In the genomic region with DNA sequence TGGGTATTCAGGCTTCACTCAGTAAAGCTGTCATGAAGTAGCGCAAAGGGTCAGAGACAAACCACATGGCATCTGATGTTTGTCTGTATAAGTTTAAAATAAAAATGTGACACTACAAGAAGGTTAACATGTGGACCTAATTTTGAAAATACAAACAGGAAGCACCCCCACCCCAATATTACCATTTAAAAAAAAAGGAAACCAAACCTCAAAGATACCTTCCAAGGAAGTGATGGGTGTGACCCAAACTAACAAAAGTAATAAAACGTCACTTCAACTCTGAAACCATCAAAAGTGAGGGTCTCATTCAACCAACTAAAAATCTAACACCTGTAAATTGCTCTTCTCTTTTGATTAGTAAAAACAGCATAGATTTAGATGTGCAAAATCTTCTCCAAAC, we compare ENCODE assay signal across 20 cellular contexts. TPM values are rescaled to one million over a fixed set of nuclear protein-coding genes. Genes with fewer than 3 reads are reported as not detected.
A peak's percentile ranks its signal among the peaks of the same experiment; 100 is the strongest.
DNase-seq lines count a peak whose midpoint lies in the region; ATAC-seq and TF ChIP-seq lines count a peak whose summit lies in the region.
"Had no signal": no experiment of that assay in that cellular context is flagged by ENCODE, and none has a peak within 500 bp of the region (broad histone marks: within the 10 kb centered on the region; RNA-seq: fewer than 3 reads in every experiment).

No MANE protein-coding gene starts in this region.

- H3K27me3 Mint-ChIP-seq in CD4-positive, alpha-beta memory T cell: no peaks in the 10 kb centered on the region

- peaks cover 3 to 33% of the 10 kb centered on the region in 2 donors for H3K36me3 Mint-ChIP-seq in CD4-positive, alpha-beta memory T cell

- peak overlapping the region; percentile 92 for H3K27ac ChIP-seq in CD4-positive, alpha-beta memory T cell (ENCODE audit: low read depth, low read length)
- peak overlapping the region; percentile 95 for H3K27ac ChIP-seq in OCI-LY3 (ENCODE audit: low read length)
- peak overlapping the region in 3 of 5 donors; percentile 15 to 53 (median 16) for H3K27ac ChIP-seq in adrenal gland
- H3K27ac ChIP-seq in neutrophil: peak overlapping the region; percentile 90
- H3K27ac ChIP-seq: C4-2B, foreskin keratinocyte, KMS-11 had no signal

- CTCF ChIA-PET in CD4-positive, alpha-beta memory T cell (lab: Charles Lee; ENCODE audit: partially characterized antibody): interaction anchor here (3.9 kb wide), 1 partner anchor 23 kb away, joined by 35 read pairs; no protein-coding TSS in a partner anchor

- H3K4me1 ChIP-seq in CD4-positive, alpha-beta memory T cell (ENCODE audit: insufficient read depth, low read length): peaks cover 80% of the 10 kb centered on the region
- H3K4me1 ChIP-seq in OCI-LY3 (ENCODE audit: low read length): peaks cover 63% of the 10 kb centered on the region
- H3K4me1 ChIP-seq in adrenal gland (replicated peaks in 1 of 2): peaks cover 25 to 66% of the 10 kb centered on the region in 2 donors
- H3K4me1 ChIP-seq in neutrophil (ENCODE audit: control insufficient read depth in 1 of 2, insufficient read depth in 1 of 2, low read depth in 1 of 2, low read length in 1 of 2): peaks cover 61 to 72% of the 10 kb centered on the region in 2 experiments
- H3K4me1 ChIP-seq: foreskin keratinocyte, uterus had no signal

- no peaks in the 10 kb centered on the region for H3K9me3 ChIP-seq in CD4-positive, alpha-beta memory T cell (ENCODE audit: control insufficient read depth in 1 of 2, low read length in 2 of 2)
- H3K9me3 ChIP-seq in OCI-LY3 (ENCODE audit: insufficient read depth, low read length): no peaks in the 10 kb centered on the region
- no peaks in the 10 kb centered on the region for H3K9me3 ChIP-seq in adrenal gland (replicated peaks in 1 of 3)
- H3K9me3 ChIP-seq in neutrophil: no peaks in the 10 kb centered on the region
- H3K9me3 ChIP-seq: uterus had no signal

- peaks cover 0 to 4% (median 0%) of the 10 kb centered on the region in 8 donors for H3K9me3 Mint-ChIP-seq in CD4-positive, alpha-beta memory T cell

- TF ChIP-seq CTCF in OCI-LY3 (IDR thresholded peaks at IDR 0.05; ENCODE audit: low read depth, low read length) (no peak), adrenal gland (IDR thresholded peaks at IDR 0.05) (no peak), neutrophil (IDR thresholded peaks at IDR 0.05) (no peak)

- peaks cover 92% of the 10 kb centered on the region for H3K79me2 ChIP-seq in OCI-LY3 (ENCODE audit: low read length)

- H3K27me3 ChIP-seq in CD4-positive, alpha-beta memory T cell (ENCODE audit: insufficient read depth, low read length): no peaks in the 10 kb centered on the region
- H3K27me3 ChIP-seq in OCI-LY3 (ENCODE audit: low read depth, low read length): no peaks in the 10 kb centered on the region
- H3K27me3 ChIP-seq in adrenal gland: no peaks in the 10 kb centered on the region
- no peaks in the 10 kb centered on the region for H3K27me3 ChIP-seq in neutrophil
- H3K27me3 ChIP-seq: foreskin keratinocyte, uterus had no signal

- TF ChIP-seq POLR2A in adrenal gland (IDR thresholded peaks at IDR 0.05): no peak

- H4K20me1 ChIP-seq in OCI-LY3 (ENCODE audit: insufficient read depth, low read length): peaks cover 26% of the 10 kb centered on the region

- no peak for ATAC-seq in HG02759 (IDR thresholded peaks at IDR 0.05; ENCODE audit: unreplicated experiment)
- ATAC-seq: foreskin keratinocyte had no signal

- intact Hi-C loops in CD4-positive, alpha-beta memory T cell (cut with micrococcal nuclease): loop anchor here (1.0 to 10.0 kb wide), 2 partner anchors 24 to 48 kb away; no protein-coding TSS in a partner anchor
- intact Hi-C loops in adrenal gland (cut with DNase I): no loop called here

- peak in 4 of 5 donors; percentile 65 to 75 (median 68) for DNase-seq in CD4-positive, alpha-beta memory T cell
- DNase-seq in adrenal gland: no peak
- no peak for DNase-seq in hippocampal formation (lab: John Stamatoyannopoulos, UW)
- DNase-seq in activated effector memory CD4-positive, alpha-beta T cell treated with Interleukin-2 at 50 U/mL for 16 hours: no peak
- DNase-seq: amniotic stem cell; foreskin keratinocyte; HCEC 1CT; mesenchymal stem cell; NCI-H1417; NCI-H345; SIG-M5; stimulated activated naive CD4-positive, alpha-beta T cell treated with Interleukin-2 at 50 U/mL for 16 hours; T1000; uterus had no signal

- peak overlapping the region; percentile 96 to 100 (median 99) for H3K27ac Mint-ChIP-seq in CD4-positive, alpha-beta memory T cell

- H3K4me3 Mint-ChIP-seq in CD4-positive, alpha-beta memory T cell: peak overlapping the region; percentile 79 to 100 (median 98)

- H3K4me1 Mint-ChIP-seq in CD4-positive, alpha-beta memory T cell: peaks cover 48 to 89% (median 66%) of the 10 kb centered on the region in 4 donors

- 72 to 79% (median 75%) methylated on average over 2 of the region's 2 CpGs for WGBS in adrenal gland, 4 donors

- H3K9ac ChIP-seq in OCI-LY3 (ENCODE audit: low read length): peak overlapping the region; percentile 89
- H3K9ac ChIP-seq: KMS-11 had no signal

- peak overlapping the region; percentile 45 to 87 for H3K4me3 ChIP-seq in CD4-positive, alpha-beta memory T cell (ENCODE audit: low read length in 2 of 2)
- H3K4me3 ChIP-seq in OCI-LY3 (ENCODE audit: low read length): peak overlapping the region; percentile 87
- no peak overlapping the region for H3K4me3 ChIP-seq in adrenal gland
- H3K4me3 ChIP-seq in neutrophil (ENCODE audit: low read depth in 1 of 2, low read length in 1 of 2): peak overlapping the region; percentile 35 to 84
- H3K4me3 ChIP-seq: skin epidermis, uterus had no signal

- H2AFZ ChIP-seq in OCI-LY3 (ENCODE audit: low read depth, low read length): no peak overlapping the region

- H3K36me3 ChIP-seq in CD4-positive, alpha-beta memory T cell (ENCODE audit: insufficient read depth, low read length): no peaks in the 10 kb centered on the region
- peaks cover 24% of the 10 kb centered on the region for H3K36me3 ChIP-seq in OCI-LY3 (replicated peaks; ENCODE audit: low read depth, low read length)
- no peaks in the 10 kb centered on the region for H3K36me3 ChIP-seq in adrenal gland (replicated peaks in 1 of 2)
- H3K36me3 ChIP-seq in neutrophil: no peaks in the 10 kb centered on the region
- H3K36me3 ChIP-seq: uterus had no signal

- peak overlapping the region; percentile 84 for H3K4me2 ChIP-seq in OCI-LY3 (ENCODE audit: low read length)
- H3K4me2 ChIP-seq: KMS-11 had no signal

- POLR2A ChIA-PET in CD4-positive, alpha-beta memory T cell (lab: Charles Lee; ENCODE audit: partially characterized antibody): interaction anchor here (2.1 to 13.6 kb wide), 5 partner anchors 16 to 116 kb away, joined by 8 to 286 read pairs (median 59); partner anchors contain the start of genes STAT3 and STAT5A

RNA-seq across cellular contexts. Expression of gene STAT5B, which starts 3.6 kb away (rescaled TPM):
- total RNA-seq in CD4-positive, alpha-beta memory T cell: 100 to 1,000 TPM; 244 to 261 TPM
- 100 to 1,000 TPM in 1 of 2 donors, 10 to 100 TPM in 1; 91.3 to 146 TPM for polyA plus RNA-seq in CD4-positive, alpha-beta memory T cell
- 100 to 1,000 TPM in 6 of 8 donors, 10 to 100 TPM in 2; 79.0 to 128 (median 114) TPM for total RNA-seq in adrenal gland
- polyA plus RNA-seq in adrenal gland: 10 to 100 TPM; 44.7 to 70.6 (median 58.1) TPM

RNA-seq across cellular contexts. Expression of gene STAT5A, which starts 15.7 kb away (rescaled TPM):
- 100 to 1,000 TPM; 130 to 133 TPM for total RNA-seq in CD4-positive, alpha-beta memory T cell
- 10 to 100 TPM; 66.7 to 94.6 TPM for polyA plus RNA-seq in CD4-positive, alpha-beta memory T cell
- 100 to 1,000 TPM in 4 of 8 donors, 10 to 100 TPM in 4; 39.9 to 169 (median 102) TPM for total RNA-seq in adrenal gland
- polyA plus RNA-seq in adrenal gland: 10 to 100 TPM; 22.6 to 51.4 (median 39.2) TPM

Comparison
In these comparisons a context has a peak if more than half of its experiments do, and no peak if none do; other contexts are left out.
1. DNase-seq: peak in CD4-positive, alpha-beta memory T cell (4 of 5); none in adrenal gland (0 of 7), hippocampal formation (0 of 2) and activated effector memory CD4-positive, alpha-beta T cell treated with Interleukin-2 at 50 U/mL for 16 hours (single experiment).
2. H3K27ac ChIP-seq: peak in every context shown above with its lines; median percentile 95 in OCI-LY3; 92 in CD4-positive, alpha-beta memory T cell; 90 in neutrophil; 16 in adrenal gland.
3. H3K4me3 ChIP-seq: peak in CD4-positive, alpha-beta memory T cell (2 of 2), OCI-LY3 (single experiment) and neutrophil (2 of 2); none in adrenal gland (0 of 4).